In the genomic region with DNA sequence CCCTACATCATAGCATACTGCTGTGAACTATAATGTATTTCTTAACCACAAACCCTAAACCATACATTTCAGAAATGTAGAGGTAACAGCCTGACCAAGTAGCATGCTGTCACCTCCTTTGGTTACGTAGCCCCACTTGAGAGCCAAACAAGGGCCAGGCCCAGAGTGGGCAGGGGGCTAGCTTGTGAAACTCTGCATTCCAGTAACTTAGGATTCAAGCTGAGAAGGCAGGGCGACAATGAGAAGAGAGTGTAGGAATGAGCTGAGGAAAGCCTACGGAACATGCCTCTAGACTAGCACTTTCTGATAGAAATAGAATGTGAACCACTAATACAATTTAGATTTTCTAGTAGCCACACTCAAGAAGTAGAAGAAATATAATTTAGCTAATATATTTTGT, we compare ENCODE assay signal across 31 cellular contexts.
DNase-seq lines count a peak whose midpoint lies in the region; ATAC-seq, FAIRE-seq and TF ChIP-seq lines count a peak whose summit lies in the region.
"Had no signal": no experiment of that assay in that cellular context is flagged by ENCODE, and none has a peak within 500 bp of the region (broad histone marks: within the 10 kb centered on the region; RNA-seq: fewer than 3 reads in every experiment).

No MANE protein-coding gene starts in this region.

- H3K27ac Mint-ChIP-seq in chondrocyte (ENCODE audit: unreplicated experiment): peak overlapping the region; percentile 81
- no peak overlapping the region for H3K27ac Mint-ChIP-seq in CD8-positive, alpha-beta T cell
- H3K27ac Mint-ChIP-seq: activated CD8-positive, alpha-beta T cell treated with anti-CD3 and anti-CD28 coated beads, Interleukin-2, amount 10 ng/mL, durations not matched to agents 7 days and 5 days; activated naive CD4-positive, alpha-beta T cell treated with anti-CD3 and anti-CD28 coated beads, Interleukin-2, amount 50 U/mL, for 24 hours; CD14-positive monocyte; stimulated activated effector memory CD8-positive, alpha-beta T cell treated with anti-CD3 and anti-CD28 coated beads, Interleukin-12 subunit alpha, Interleukin-12 subunit beta, amount 100 ng/mL, for 72 hours had no signal

- H3K27me3 ChIP-seq in HepG2 (ENCODE audit: control insufficient read depth in 1 of 2, insufficient read depth in 2 of 2, low read length in 2 of 2): no peaks in the 10 kb centered on the region
- no peaks in the 10 kb centered on the region for H3K27me3 ChIP-seq in right lobe of liver
- H3K27me3 ChIP-seq in mesendoderm (ENCODE audit: insufficient read depth, low read length, poor library complexity): no peaks in the 10 kb centered on the region
- no peaks in the 10 kb centered on the region for H3K27me3 ChIP-seq in heart right ventricle
- no peaks in the 10 kb centered on the region for H3K27me3 ChIP-seq in CD8-positive, alpha-beta T cell (ENCODE audit: insufficient read depth, low read length)
- H3K27me3 ChIP-seq: gastrocnemius medialis, hepatocyte, neutrophil, tibial nerve had no signal

- no peaks in the 10 kb centered on the region for H4K20me1 ChIP-seq in HepG2 (ENCODE audit: insufficient read depth, low read length)

- H3K79me2 ChIP-seq in HepG2 (ENCODE audit: insufficient read depth, low read length): no peaks in the 10 kb centered on the region
- H3K79me2 ChIP-seq in mesendoderm (ENCODE audit: control insufficient read depth, insufficient read depth, low read length): no peaks in the 10 kb centered on the region
- H3K79me2 ChIP-seq: hepatocyte had no signal

- TF ChIP-seq POLR2A in HepG2 (IDR thresholded peaks at IDR 0.05; ENCODE audit: insufficient read depth in 1 of 2, low read depth in 2 of 2, low read length in 2 of 2) (no peak), right lobe of liver (IDR thresholded peaks at IDR 0.05) (no peak)

- TF ChIP-seq RAD21 in HepG2 (CRISPR knock-in tag; IDR thresholded peaks at IDR 0.05): no peak

- ATAC-seq in HepG2: no peak
- ATAC-seq in right lobe of liver: no peak
- no peak for ATAC-seq in heart right ventricle
- no peak for ATAC-seq in CD8-positive, alpha-beta T cell
- ATAC-seq: activated CD8-positive, alpha-beta T cell treated with anti-CD3 and anti-CD28 coated beads, Interleukin-2, amount 10 ng/mL, durations not matched to agents 7 days and 5 days; gastrocnemius medialis; left lobe of liver; stimulated activated effector memory CD8-positive, alpha-beta T cell treated with anti-CD3 and anti-CD28 coated beads, Interleukin-12 subunit alpha, Interleukin-12 subunit beta, amount 100 ng/mL, for 72 hours had no signal

- peak overlapping the region; percentile 2 for H3K4ac ChIP-seq in mesendoderm (ENCODE audit: low read depth, low read length)

- WGBS in HepG2 (ENCODE audit: low lambda C conversion rate): 96% methylated on average over 3 of the region's 3 CpGs
- 75% methylated on average over 3 of the region's 3 CpGs for WGBS in right lobe of liver (ENCODE audit: insufficient coverage, low coverage, low lambda C conversion rate, missing lambda C conversion rate)
- no CpG with 5 or more reads among the region's 3 CpGs for WGBS in mesendoderm (ENCODE audit: extremely low coverage, insufficient coverage, low lambda C conversion rate)
- 84 to 90% methylated on average over 3 of the region's 3 CpGs for WGBS in heart right ventricle, 2 donors

- TF ChIP-seq CTCF in HepG2 (CRISPR knock-in tag; IDR thresholded peaks at IDR 0.05) (no peak), right lobe of liver (IDR thresholded peaks at IDR 0.05) (no peak), chondrocyte (IDR thresholded peaks at IDR 0.05) (no peak), heart right ventricle (IDR thresholded peaks at IDR 0.05) (no peak)
- no peak for TF ChIP-seq CTCF in CD8-positive, alpha-beta T cell (IDR thresholded peaks at IDR 0.05)

- H4K8ac ChIP-seq in mesendoderm (ENCODE audit: low read depth, low read length): no peak overlapping the region

- peaks cover 4% of the 10 kb centered on the region for H3K36me3 Mint-ChIP-seq in chondrocyte (ENCODE audit: low read depth)
- no peaks in the 10 kb centered on the region for H3K36me3 Mint-ChIP-seq in CD8-positive, alpha-beta T cell
- H3K36me3 Mint-ChIP-seq: activated naive CD4-positive, alpha-beta T cell treated with anti-CD3 and anti-CD28 coated beads, Interleukin-2, amount 50 U/mL, for 24 hours; stimulated activated effector memory CD8-positive, alpha-beta T cell treated with anti-CD3 and anti-CD28 coated beads, Interleukin-12 subunit alpha, Interleukin-12 subunit beta, amount 100 ng/mL, for 72 hours had no signal

- H2BK5ac ChIP-seq in mesendoderm (ENCODE audit: low read length): peak overlapping the region; percentile 51

- no peak overlapping the region for H3K18ac ChIP-seq in mesendoderm (ENCODE audit: low read length)

- H3K9ac ChIP-seq in HepG2 (ENCODE audit: insufficient read depth, low read depth, low read length): no peak overlapping the region
- no peak overlapping the region for H3K9ac ChIP-seq in mesendoderm (ENCODE audit: low read length)

- H3K56ac ChIP-seq in mesendoderm (ENCODE audit: low read length): peak overlapping the region; percentile 43

- H3K27ac ChIP-seq in HepG2 (ENCODE audit: extremely low read length, insufficient read depth, low read length) (peak overlapping the region; percentile 36), right lobe of liver (no peak overlapping the region), mesendoderm (ENCODE audit: low read depth, low read length) (no peak overlapping the region), heart right ventricle (no peak overlapping the region)
- H3K27ac ChIP-seq in CD8-positive, alpha-beta T cell (ENCODE audit: low read depth, low read length): no peak overlapping the region
- H3K27ac ChIP-seq: 22Rv1, gastrocnemius medialis, hepatocyte, neutrophil, prostate gland, tibial nerve had no signal

- no peak overlapping the region for H2BK120ac ChIP-seq in mesendoderm (ENCODE audit: low read depth, low read length)

- CTCF ChIA-PET in HepG2 (lab: Yijun Ruan, JAX; ENCODE audit: low intra/inter-chr PET ratio, low total read pairs): no interaction called here
- CTCF ChIA-PET in CD8-positive, alpha-beta T cell (lab: Charles Lee): no interaction called here

- DNase-seq in HepG2 (ENCODE audit: low spot score) (no peak), right lobe of liver (no peak), chondrocyte (ENCODE audit: low spot score) (no peak), mesendoderm (peak; percentile 93), T1000 (lab: John Stamatoyannopoulos, UW) (no peak), heart right ventricle (no peak), NCI-H524 (lab: John Stamatoyannopoulos, UW) (no peak)
- no peak for DNase-seq in CD8-positive, alpha-beta T cell
- DNase-seq: activated CD4-positive, alpha-beta T cell treated with anti-CD3 and anti-CD28 coated beads for 4 hours; activated CD8-positive, alpha-beta T cell treated with anti-CD3 and anti-CD28 coated beads, Interleukin-2, amount 10 ng/mL, durations not matched to agents 7 days and 5 days; amniotic stem cell; Calu3; gastrocnemius medialis; GOT3; NCI-H1417 treated with DMSO at 0.1 percent for 48 hours; NCI-H2029 treated with DMSO at 0.1 percent for 48 hours; NCI-H2227 treated with DMSO at 0.1 percent for 48 hours; NCI-H69; PC-9; SHP77 treated with DMSO at 0.1 percent for 48 hours; stimulated activated CD4-positive, alpha-beta T cell treated with anti-CD3 and anti-CD28 coated beads, Interleukin-15, amount 100 ng/mL, for 24 hours had no signal

- no peak overlapping the region for H4K5ac ChIP-seq in mesendoderm (ENCODE audit: low read length)

- BruUV-seq in HepG2 (replicated peaks; lab: Mats Ljungman, UMichigan): no TSS peak

- H3K9me3 ChIP-seq in HepG2 (ENCODE audit: low read length) (no peaks in the 10 kb centered on the region), right lobe of liver (no peaks in the 10 kb centered on the region), heart right ventricle (no peaks in the 10 kb centered on the region)
- H3K9me3 ChIP-seq in CD8-positive, alpha-beta T cell (ENCODE audit: low read length): no peaks in the 10 kb centered on the region
- H3K9me3 ChIP-seq: gastrocnemius medialis, neutrophil, prostate gland, tibial nerve had no signal

- no peak overlapping the region for H2BK15ac ChIP-seq in mesendoderm (replicated peaks; ENCODE audit: low read depth)

- H3K36me3 ChIP-seq in HepG2 (replicated peaks in 1 of 2; ENCODE audit: control insufficient read depth in 1 of 2, insufficient read depth in 2 of 2, low read length in 2 of 2) (no peaks in the 10 kb centered on the region), right lobe of liver (no peaks in the 10 kb centered on the region), mesendoderm (ENCODE audit: control insufficient read depth, insufficient read depth, low read length) (no peaks in the 10 kb centered on the region), heart right ventricle (peaks cover 0 to 5% (median 0%) of the 10 kb centered on the region in 9 donors)
- H3K36me3 ChIP-seq in CD8-positive, alpha-beta T cell (ENCODE audit: insufficient read depth, low read length): no peaks in the 10 kb centered on the region
- H3K36me3 ChIP-seq: gastrocnemius medialis, neutrophil, prostate gland, tibial nerve had no signal

- H3K23ac ChIP-seq in mesendoderm (ENCODE audit: low read length): no peak overlapping the region

- no peak overlapping the region for H3K4me3 Mint-ChIP-seq in chondrocyte (ENCODE audit: unreplicated experiment)
- H3K4me3 Mint-ChIP-seq in CD8-positive, alpha-beta T cell: no peak overlapping the region
- H3K4me3 Mint-ChIP-seq: activated CD8-positive, alpha-beta T cell treated with anti-CD3 and anti-CD28 coated beads, Interleukin-2, amount 10 ng/mL, durations not matched to agents 7 days and 5 days; activated naive CD4-positive, alpha-beta T cell treated with anti-CD3 and anti-CD28 coated beads, Interleukin-2, amount 50 U/mL, for 24 hours; CD14-positive monocyte; stimulated activated effector memory CD8-positive, alpha-beta T cell treated with anti-CD3 and anti-CD28 coated beads, Interleukin-12 subunit alpha, Interleukin-12 subunit beta, amount 100 ng/mL, for 72 hours had no signal

- no peak overlapping the region for H2AFZ ChIP-seq in HepG2 (ENCODE audit: low read length)
- H2AFZ ChIP-seq: hepatocyte, PC-9 had no signal

- FAIRE-seq in HepG2 (lab: Jason Lieb, UNC): no peak
- FAIRE-seq: endothelial cell of umbilical vein had no signal

- no peak overlapping the region for H2AK5ac ChIP-seq in mesendoderm (ENCODE audit: low read length)

- H3K4me3 ChIP-seq in HepG2 (replicated peaks in 1 of 3; ENCODE audit: insufficient read depth in 1 of 3, low read depth in 2 of 3, low read length in 3 of 3) (no peak overlapping the region), right lobe of liver (no peak overlapping the region), mesendoderm (ENCODE audit: low read length) (no peak overlapping the region), heart right ventricle (no peak overlapping the region)
- H3K4me3 ChIP-seq in CD8-positive, alpha-beta T cell (ENCODE audit: low read depth, low read length): no peak overlapping the region
- H3K4me3 ChIP-seq: gastrocnemius medialis, hepatocyte, PC-9, prostate gland, tibial nerve had no signal

- H3K27me3 Mint-ChIP-seq in chondrocyte (ENCODE audit: low read depth): no peaks in the 10 kb centered on the region
- H3K27me3 Mint-ChIP-seq in CD8-positive, alpha-beta T cell (ENCODE audit: low read depth): peaks cover 2% of the 10 kb centered on the region
- H3K27me3 Mint-ChIP-seq: activated naive CD4-positive, alpha-beta T cell treated with anti-CD3 and anti-CD28 coated beads, Interleukin-2, amount 50 U/mL, for 24 hours had no signal

- intact Hi-C loops in HepG2 (cut with micrococcal nuclease; ENCODE audit: unreplicated experiment): no loop called here
- intact Hi-C loops in right lobe of liver (cut with DNase I): no loop called here
- intact Hi-C loops in heart right ventricle (cut with DNase I): loop anchor here in 1 of 10 donors (10.0 kb wide), 1 partner anchor 141 kb away; no protein-coding TSS in a partner anchor
- intact Hi-C loops in CD8-positive, alpha-beta T cell (cut with DNase I, micrococcal nuclease): no loop called here

- peaks cover 15% of the 10 kb centered on the region for H3K9me3 Mint-ChIP-seq in chondrocyte (ENCODE audit: low read depth)
- no peaks in the 10 kb centered on the region for H3K9me3 Mint-ChIP-seq in CD8-positive, alpha-beta T cell
- H3K9me3 Mint-ChIP-seq: activated naive CD4-positive, alpha-beta T cell treated with anti-CD3 and anti-CD28 coated beads, Interleukin-2, amount 50 U/mL, for 24 hours; stimulated activated effector memory CD8-positive, alpha-beta T cell treated with anti-CD3 and anti-CD28 coated beads, Interleukin-12 subunit alpha, Interleukin-12 subunit beta, amount 100 ng/mL, for 72 hours had no signal

- TF ChIP-seq EP300 in HepG2 (IDR thresholded peaks at IDR 0.05; ENCODE audit: low read depth in 2 of 2, low read length in 2 of 2) (no peak), HepG2 (CRISPR knock-in tag; IDR thresholded peaks at IDR 0.05; ENCODE audit: borderline replicate concordance) (no peak)

- POLR2A ChIA-PET in HepG2 (lab: Yijun Ruan, JAX): no interaction called here
- POLR2A ChIA-PET in CD8-positive, alpha-beta T cell (lab: Charles Lee): no interaction called here

- H3K4me1 ChIP-seq in HepG2 (ENCODE audit: insufficient read depth, low read length) (peaks cover 43% of the 10 kb centered on the region), right lobe of liver (no peaks in the 10 kb centered on the region), mesendoderm (ENCODE audit: control insufficient read depth, low read depth, low read length) (peaks cover 9% of the 10 kb centered on the region), heart right ventricle (peaks cover 0 to 15% (median 0%) of the 10 kb centered on the region in 9 donors)
- no peaks in the 10 kb centered on the region for H3K4me1 ChIP-seq in CD8-positive, alpha-beta T cell (ENCODE audit: insufficient read depth, low read length)
- H3K4me1 ChIP-seq: gastrocnemius medialis, prostate gland had no signal

- in situ Hi-C loops in HepG2 (cut with HindIII; ENCODE audit: extremely low pct_ligation_motif_present, low pct_unique_long_range_greater_than_20kb): no loop called here

- H3K4me2 ChIP-seq in HepG2 (ENCODE audit: low read depth, low read length) (no peak overlapping the region), mesendoderm (ENCODE audit: low read length) (no peak overlapping the region)
- H3K4me2 ChIP-seq: hepatocyte, PC-9 had no signal

- no peaks in the 10 kb centered on the region for H3K79me1 ChIP-seq in mesendoderm (ENCODE audit: low read length)

- peaks cover 81% of the 10 kb centered on the region for H3K4me1 Mint-ChIP-seq in chondrocyte (ENCODE audit: low read depth)
- H3K4me1 Mint-ChIP-seq in CD8-positive, alpha-beta T cell (ENCODE audit: low read depth): no peaks in the 10 kb centered on the region
- H3K4me1 Mint-ChIP-seq: activated naive CD4-positive, alpha-beta T cell treated with anti-CD3 and anti-CD28 coated beads, Interleukin-2, amount 50 U/mL, for 24 hours; stimulated activated effector memory CD8-positive, alpha-beta T cell treated with anti-CD3 and anti-CD28 coated beads, Interleukin-12 subunit alpha, Interleukin-12 subunit beta, amount 100 ng/mL, for 72 hours had no signal
